Comparison of ENCODE assay signal across 22 cellular contexts in the genomic region with DNA sequence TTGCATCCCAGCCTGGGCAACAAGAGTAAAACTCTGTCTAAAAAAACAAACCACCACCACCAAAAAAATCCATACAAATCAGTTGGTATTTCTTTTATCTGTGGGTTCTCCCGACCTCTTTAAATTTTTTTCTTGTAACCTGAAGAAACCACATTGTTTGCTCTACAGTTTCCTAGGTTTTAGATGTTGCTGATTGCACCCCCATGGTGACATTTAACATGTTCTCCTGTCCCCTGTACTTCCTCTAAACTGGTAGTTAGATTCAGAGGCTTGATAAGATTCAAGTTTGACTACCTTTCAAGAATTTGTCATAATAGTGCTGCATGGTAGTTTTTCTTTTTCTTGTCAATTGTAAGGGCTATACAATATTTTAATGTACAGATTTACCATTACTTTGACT. TPM values are rescaled to one million over a fixed set of nuclear protein-coding genes. Genes with fewer than 3 reads are reported as not detected.
DNase-seq lines count a peak whose midpoint lies in the region; FAIRE-seq and TF ChIP-seq lines count a peak whose summit lies in the region.
"Had no signal": no experiment of that assay in that cellular context is flagged by ENCODE, and none has a peak within 500 bp of the region (broad histone marks: within the 10 kb centered on the region; RNA-seq: fewer than 3 reads in every experiment).

No MANE protein-coding gene starts in this region.

- no peak for TF ChIP-seq CTCF in Peyer's patch (IDR thresholded peaks at IDR 0.05)

- no peaks in the 10 kb centered on the region for H3K4me1 ChIP-seq in Peyer's patch

- peaks cover 0 to 55% (median 0%) of the 10 kb centered on the region in 3 donors for H3K36me3 ChIP-seq in Peyer's patch

- H3K4me3 ChIP-seq in Jurkat, Clone E6-1 (ENCODE audit: low read length) = no peak overlapping the region
- no peak overlapping the region for H3K4me3 ChIP-seq in Peyer's patch
- H3K4me3 ChIP-seq: K562 had no signal

- no peaks in the 10 kb centered on the region for H3K27me3 ChIP-seq in Peyer's patch

- no peak overlapping the region for H3K27ac Mint-ChIP-seq in activated CD4-positive, alpha-beta T cell treated with anti-CD3 and anti-CD28 coated beads, Interleukin-2, amount 10 ng/mL, durations not matched to agents 7 days and 5 days
- H3K27ac Mint-ChIP-seq: CD8-positive, alpha-beta memory T cell had no signal

- no peaks in the 10 kb centered on the region for H3K9me3 ChIP-seq in Peyer's patch

- H3K36me3 Mint-ChIP-seq in activated CD4-positive, alpha-beta T cell treated with anti-CD3 and anti-CD28 coated beads, Interleukin-2, amount 10 ng/mL, durations not matched to agents 7 days and 5 days (ENCODE audit: low read depth) = peaks cover 48% of the 10 kb centered on the region

- peaks cover 1% of the 10 kb centered on the region for H3K4me1 Mint-ChIP-seq in activated CD4-positive, alpha-beta T cell treated with anti-CD3 and anti-CD28 coated beads, Interleukin-2, amount 10 ng/mL, durations not matched to agents 7 days and 5 days

- TF ChIP-seq POLR2A in erythroblast (IDR thresholded peaks at IDR 0.05; ENCODE audit: low read length) (no peak), GM12892 (IDR thresholded peaks at IDR 0.05; ENCODE audit: low read depth, low read length) (no peak), Peyer's patch (IDR thresholded peaks at IDR 0.05) (no peak)

- in situ Hi-C loops in G401 (cut with HindIII; ENCODE audit: low sequenced_read_pairs) = loop anchor here (25.0 kb wide), 1 partner anchor 113 kb away; no protein-coding TSS in a partner anchor

- H3K27me3 Mint-ChIP-seq in activated CD4-positive, alpha-beta T cell treated with anti-CD3 and anti-CD28 coated beads, Interleukin-2, amount 10 ng/mL, durations not matched to agents 7 days and 5 days = no peaks in the 10 kb centered on the region
- H3K27me3 Mint-ChIP-seq: CD8-positive, alpha-beta memory T cell had no signal

- H3K4me3 Mint-ChIP-seq in activated CD4-positive, alpha-beta T cell treated with anti-CD3 and anti-CD28 coated beads, Interleukin-2, amount 10 ng/mL, durations not matched to agents 7 days and 5 days = no peak overlapping the region
- H3K4me3 Mint-ChIP-seq: CD8-positive, alpha-beta memory T cell had no signal

- CTCF ChIA-PET in activated CD4-positive, alpha-beta T cell treated with anti-CD3 and anti-CD28 coated beads, Interleukin-2, amount 10 ng/mL, durations not matched to agents 7 days and 5 days (lab: Charles Lee) = no interaction called here

- POLR2A ChIA-PET in activated CD4-positive, alpha-beta T cell treated with anti-CD3 and anti-CD28 coated beads, Interleukin-2, amount 10 ng/mL, durations not matched to agents 7 days and 5 days (lab: Charles Lee) = no interaction called here

- H3K27ac ChIP-seq in Peyer's patch = no peak overlapping the region
- H3K27ac ChIP-seq: C4-2B had no signal

- peaks cover 4% of the 10 kb centered on the region for H3K9me3 Mint-ChIP-seq in activated CD4-positive, alpha-beta T cell treated with anti-CD3 and anti-CD28 coated beads, Interleukin-2, amount 10 ng/mL, durations not matched to agents 7 days and 5 days

- peak; percentile 16 for DNase-seq in activated CD4-positive, alpha-beta T cell treated with anti-CD3 and anti-CD28 coated beads, Interleukin-2, amount 10 ng/mL, durations not matched to agents 7 days and 5 days
- no peak for DNase-seq in activated CD4-positive, alpha-beta T cell treated with anti-CD3 and anti-CD28 coated beads for 48 hours
- DNase-seq in Jurkat, Clone E6-1 (ENCODE audit: low read depth, low spot score) = peak; percentile 39
- DNase-seq in MV-4-11 (lab: John Stamatoyannopoulos, UW) (peak; percentile 30), erythroblast (lab: John Stamatoyannopoulos, UW) (peak; percentile 5 to 6), G401 (ENCODE audit: low spot score) (no peak), GM12892 (ENCODE audit: insufficient read length) (no peak), Peyer's patch (no peak)
- DNase-seq: Calu3; CD8-positive, alpha-beta memory T cell; DMS153; GF-D8; NCI-H1048; NCI-H1417 treated with DMSO at 0.1 percent for 48 hours; NCI-H187; NCI-H2107; NCI-H2227 treated with DMSO at 0.1 percent for 48 hours; NCI-H510A had no signal

- FAIRE-seq in GM12892 (lab: Jason Lieb, UNC) = no peak
- FAIRE-seq: H54, K562, RCC 7860 had no signal

RNA-seq across cellular contexts. Expression of gene ALG5, which starts 24.0 kb away (rescaled TPM):
- 10 to 100 TPM; 29.8 to 33.9 TPM for total RNA-seq in activated CD4-positive, alpha-beta T cell treated with anti-CD3 and anti-CD28 coated beads, Interleukin-2, amount 10 ng/mL, durations not matched to agents 7 days and 5 days
- 42.3 TPM for polyA plus RNA-seq in Jurkat, Clone E6-1 (2012; ENCODE audit: insufficient read depth, insufficient read length)
- 7.4 and 14.7 TPM in 2 replicates for total RNA-seq in G401 (2014; rRNA removed; shearing (Covaris generic))
- polyA plus RNA-seq in GM12892 (2012; ENCODE audit: missing spikeins) = 35.6 TPM
- total RNA-seq in Peyer's patch = 10 to 100 TPM; 21.3 to 25.4 (median 22.3) TPM

RNA-seq across cellular contexts. Expression of gene EXOSC8, which starts 25.4 kb away (rescaled TPM):
- 100 to 1,000 TPM in 1 of 2 experiments, 10 to 100 TPM in 1; 94.9 to 105 TPM for total RNA-seq in activated CD4-positive, alpha-beta T cell treated with anti-CD3 and anti-CD28 coated beads, Interleukin-2, amount 10 ng/mL, durations not matched to agents 7 days and 5 days
- polyA plus RNA-seq in Jurkat, Clone E6-1 (2012; ENCODE audit: insufficient read depth, insufficient read length) = 148 TPM
- total RNA-seq in G401 (2014; rRNA removed; shearing (Covaris generic)) = 80.3 and 81.7 TPM in 2 replicates
- polyA plus RNA-seq in GM12892 (2012; ENCODE audit: missing spikeins) = 78.5 TPM
- 10 to 100 TPM; 24.8 to 68.5 (median 25.3) TPM for total RNA-seq in Peyer's patch

RNA-seq across cellular contexts. Expression of gene SMAD9, which starts 55.1 kb away (rescaled TPM):
- total RNA-seq in activated CD4-positive, alpha-beta T cell treated with anti-CD3 and anti-CD28 coated beads, Interleukin-2, amount 10 ng/mL, durations not matched to agents 7 days and 5 days = not detected
- 3.6 TPM for polyA plus RNA-seq in Jurkat, Clone E6-1 (2012; ENCODE audit: insufficient read depth, insufficient read length)
- 22.3 and 29.2 TPM in 2 replicates for total RNA-seq in G401 (2014; rRNA removed; shearing (Covaris generic))
- polyA plus RNA-seq in GM12892 (2012; ENCODE audit: missing spikeins) = 0.36 TPM
- total RNA-seq in Peyer's patch = 10 to 100 TPM in 1 of 4 donors, 1 to 10 TPM in 3; 3.2 to 10.7 (median 4.0) TPM
- total RNA-seq: CD8-positive, alpha-beta memory T cell had no signal
- polyA plus RNA-seq: CD8-positive, alpha-beta memory T cell had no signal

Comparison
In these comparisons a context has a peak if more than half of its experiments do, and no peak if none do; other contexts are left out.
1. DNase-seq: peak in activated CD4-positive, alpha-beta T cell treated with anti-CD3 and anti-CD28 coated beads, Interleukin-2, amount 10 ng/mL, durations not matched to agents 7 days and 5 days (single experiment), Jurkat, Clone E6-1 (single experiment), MV-4-11 (single experiment) and erythroblast (2 of 2); none in activated CD4-positive, alpha-beta T cell treated with anti-CD3 and anti-CD28 coated beads for 48 hours (single experiment), G401 (single experiment), GM12892 (single experiment) and Peyer's patch (0 of 3).
2. RNA of gene SMAD9, which starts 55.1 kb away (total RNA-seq): 22.3 to 29.2 TPM in G401 and 3.2 to 10.7 TPM in Peyer's patch; not detected in activated CD4-positive, alpha-beta T cell treated with anti-CD3 and anti-CD28 coated beads, Interleukin-2, amount 10 ng/mL, durations not matched to agents 7 days and 5 days; every median in the first group is over 4 times any median in the second.